ENCODE assay signal across 23 cellular contexts in the genomic region with DNA sequence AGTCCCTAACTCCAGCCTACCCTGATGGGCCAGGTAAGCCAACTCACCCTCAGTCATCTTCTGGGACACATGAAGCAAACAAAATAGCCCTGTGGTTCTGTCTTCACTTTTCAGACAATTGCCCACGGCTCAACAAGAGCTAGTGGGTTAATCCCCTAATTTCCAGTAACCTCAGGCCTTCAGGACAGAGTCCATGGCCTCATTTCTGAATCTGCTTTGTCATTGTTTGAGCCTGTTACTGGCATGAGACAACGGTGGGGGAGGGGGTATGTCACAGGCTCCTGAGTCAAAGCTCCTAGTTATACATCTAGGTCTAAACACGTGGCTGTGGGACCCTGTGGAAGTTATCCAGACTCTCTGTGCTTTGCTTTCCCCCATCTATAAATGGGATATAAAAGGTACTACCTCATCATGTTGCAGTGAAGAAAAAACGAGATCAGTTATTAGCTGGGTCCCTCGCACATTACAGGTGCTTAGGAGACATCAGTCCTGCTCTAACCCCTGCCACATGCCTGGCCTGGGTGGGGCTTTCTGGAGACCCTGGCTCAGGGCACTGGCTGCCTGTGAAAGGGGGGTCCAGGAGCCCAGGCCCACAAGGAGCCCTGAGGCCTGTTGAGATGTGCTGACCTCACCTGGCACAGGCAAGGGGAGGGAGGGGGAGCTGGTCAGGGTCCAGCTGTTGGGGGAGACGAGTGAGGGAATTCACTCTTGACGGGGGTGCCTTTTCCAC. TPM values are rescaled to one million over a fixed set of nuclear protein-coding genes. Genes with fewer than 3 reads are reported as not detected.
A peak's percentile ranks its signal among the peaks of the same experiment; 100 is the strongest.
DNase-seq lines count a peak whose midpoint lies in the region; FAIRE-seq and TF ChIP-seq lines count a peak whose summit lies in the region.
"Had no signal": no experiment of that assay in that cellular context is flagged by ENCODE, and none has a peak within 500 bp of the region (broad histone marks: within the 10 kb centered on the region; RNA-seq: fewer than 3 reads in every experiment).

No MANE protein-coding gene starts in this region.

- H2BK15ac ChIP-seq in neuronal stem cell (ENCODE audit: low read length), result no peak overlapping the region

- H3K4ac ChIP-seq in neuronal stem cell (ENCODE audit: low read length), result no peak overlapping the region

- no peak overlapping the region for H3K23ac ChIP-seq in neuronal stem cell (ENCODE audit: low read depth, low read length, poor library complexity)

- no CpG with 5 or more reads among the region's 7 CpGs for WGBS in neuronal stem cell (ENCODE audit: extremely low coverage in 2 of 2, insufficient read length in 2 of 2, insufficient replicate concordance in 1 of 2), 2 donors

- H3K9me3 ChIP-seq in neuronal stem cell (replicated peaks in 1 of 2; ENCODE audit: control insufficient read depth in 2 of 2, insufficient read depth in 1 of 2, low read depth in 1 of 2, low read length in 2 of 2), result no peaks in the 10 kb centered on the region
- H3K9me3 ChIP-seq: gastrocnemius medialis, neutrophil, sigmoid colon, transverse colon had no signal

- FAIRE-seq in HTR-8/SVneo (lab: Jason Lieb, UNC), result no peak
- FAIRE-seq: colon, RCC 7860 had no signal

- no peak overlapping the region for H3K18ac ChIP-seq in neuronal stem cell (ENCODE audit: low read length)

- no peaks in the 10 kb centered on the region for H3K36me3 ChIP-seq in neuronal stem cell (replicated peaks in 1 of 2; ENCODE audit: control insufficient read depth in 2 of 2, insufficient read depth in 2 of 2, low read length in 2 of 2)
- H3K36me3 ChIP-seq: gastrocnemius medialis, neutrophil, sigmoid colon, transverse colon had no signal

- peak overlapping the region; percentile 36 for H2AK5ac ChIP-seq in neuronal stem cell (ENCODE audit: low read depth, low read length)

- no peak overlapping the region for H4K91ac ChIP-seq in neuronal stem cell (ENCODE audit: low read depth, low read length, poor library complexity)

- no peaks in the 10 kb centered on the region for H3K79me1 ChIP-seq in neuronal stem cell (ENCODE audit: low read depth, low read length)

- H3K27me3 ChIP-seq in neuronal stem cell (ENCODE audit: control insufficient read depth in 3 of 3, insufficient read depth in 3 of 3, low read depth in 1 of 3, low read length in 3 of 3), result peaks cover 0 to 6% (median 0%) of the 10 kb centered on the region in 3 experiments
- H3K27me3 ChIP-seq: gastrocnemius medialis, neutrophil, sigmoid colon, transverse colon had no signal

- peak; percentile 21 for DNase-seq in Caki2 (ENCODE audit: low read depth)
- DNase-seq in NCI-H460 (ENCODE audit: extremely low read depth, low read depth), result peak; percentile 22
- DNase-seq in erythroblast (lab: John Stamatoyannopoulos, UW), result peak; percentile 52 to 58
- DNase-seq in neuronal stem cell (ENCODE audit: low spot score), result no peak
- no peak for DNase-seq in NCI-H2227 treated with DMSO at 0.1 percent for 48 hours (lab: John Stamatoyannopoulos, UW)
- DNase-seq in HTR-8/SVneo (ENCODE audit: insufficient read length, low spot score), result no peak
- DNase-seq in ecto neural progenitor cell (ENCODE audit: low spot score), result no peak
- DNase-seq in activated T-cell treated with anti-CD3 and anti-CD28 coated beads, Interleukin-2, amount 50 U/mL, for 48 hours, result no peak
- DNase-seq: activated CD4-positive, alpha-beta memory T cell treated with anti-CD3 and anti-CD28 coated beads for 36 hours; activated naive CD4-positive, alpha-beta T cell treated with anti-CD3 and anti-CD28 coated beads, Interleukin-2, amount 10 ng/mL, durations not matched to agents 7 days and 5 days; activated T-cell treated with anti-CD3 and anti-CD28 coated beads, Interleukin-2, amount 50 U/mL, for 24 hours; gastrocnemius medialis; H9; left cardiac atrium; NCI-H187; sigmoid colon; stimulated activated naive CD4-positive, alpha-beta T cell treated with Interleukin-2 at 50 U/mL for 16 hours; T-helper 17 cell; transverse colon had no signal

- H3K27ac ChIP-seq in neuronal stem cell (replicated peaks; ENCODE audit: low read length), result no peak overlapping the region
- H3K27ac ChIP-seq: gastrocnemius medialis, neutrophil, sigmoid colon, transverse colon had no signal

- H3K9ac ChIP-seq in neuronal stem cell (ENCODE audit: low read depth, low read length, poor library complexity), result no peak overlapping the region

- H3K4me2 ChIP-seq in neuronal stem cell (ENCODE audit: insufficient read depth, low read length, poor library complexity, severe bottlenecking), result no peak overlapping the region

- no peak overlapping the region for H3K4me3 ChIP-seq in neuronal stem cell (ENCODE audit: low read length in 2 of 2)
- H3K4me3 ChIP-seq: gastrocnemius medialis, sigmoid colon, transverse colon had no signal

- no peak overlapping the region for H4K8ac ChIP-seq in neuronal stem cell (ENCODE audit: low read depth, low read length)

- in situ Hi-C loops in Caki2 (cut with HindIII; ENCODE audit: low pct_unique_long_range_greater_than_20kb, low sequenced_read_pairs), result no loop called here

- H3K14ac ChIP-seq in neuronal stem cell (ENCODE audit: low read length), result no peak overlapping the region

- no peak overlapping the region for H2BK5ac ChIP-seq in neuronal stem cell (ENCODE audit: low read length)

- no peak overlapping the region for H2BK120ac ChIP-seq in neuronal stem cell (ENCODE audit: low read depth, low read length)

- H2AFZ ChIP-seq in neuronal stem cell (ENCODE audit: low read length), result peak overlapping the region; percentile 20

- TF ChIP-seq POLR2A in erythroblast (IDR thresholded peaks at IDR 0.05; ENCODE audit: low read length), result no peak

- H2BK12ac ChIP-seq in neuronal stem cell (ENCODE audit: low read length), result peak overlapping the region; percentile 44

- H3K4me1 ChIP-seq in neuronal stem cell (ENCODE audit: control insufficient read depth in 2 of 2, insufficient read depth in 1 of 2, low read depth in 1 of 2, low read length in 2 of 2), result peaks cover 2 to 3% of the 10 kb centered on the region in 2 donors
- H3K4me1 ChIP-seq: gastrocnemius medialis, sigmoid colon, transverse colon had no signal

RNA-seq across cellular contexts. Expression of gene MAT1A, which starts 16.5 kb away (rescaled TPM):
- 0.12 TPM in 1 of 2 replicates, not detected in the other for total RNA-seq in Caki2 (2014; rRNA removed; shearing (Covaris generic); ENCODE audit: low replicate concordance)
- 0.02 and 0.61 TPM in 2 replicates for total RNA-seq in NCI-H460 (2014; rRNA removed; shearing (Covaris generic))
- not detected in 2 replicates for polyA plus RNA-seq in NCI-H460 (2014; cell fraction: nucleus; rRNA removed)
- 0.11 TPM for polyA plus RNA-seq in neuronal stem cell (2013, experiment 1 of 2)
- polyA plus RNA-seq in neuronal stem cell (2013, experiment 2 of 2), result 0.18 TPM
- total RNA-seq: activated CD4-positive, alpha-beta memory T cell treated with anti-CD3 and anti-CD28 coated beads for 36 hours; sigmoid colon; T-helper 17 cell had no signal
- polyA plus RNA-seq: IgD-negative memory B cell had no signal

Comparison
In these comparisons a context has a peak if more than half of its experiments do, and no peak if none do; other contexts are left out.
1. DNase-seq: peak in Caki2 (single experiment), NCI-H460 (single experiment) and erythroblast (2 of 2); none in neuronal stem cell (single experiment), NCI-H2227 treated with DMSO at 0.1 percent for 48 hours (single experiment), HTR-8/SVneo (single experiment), ecto neural progenitor cell (single experiment) and activated T-cell treated with anti-CD3 and anti-CD28 coated beads, Interleukin-2, amount 50 U/mL, for 48 hours (0 of 2).